Comparison of ENCODE assay signal across 28 cellular contexts in the genomic region with DNA sequence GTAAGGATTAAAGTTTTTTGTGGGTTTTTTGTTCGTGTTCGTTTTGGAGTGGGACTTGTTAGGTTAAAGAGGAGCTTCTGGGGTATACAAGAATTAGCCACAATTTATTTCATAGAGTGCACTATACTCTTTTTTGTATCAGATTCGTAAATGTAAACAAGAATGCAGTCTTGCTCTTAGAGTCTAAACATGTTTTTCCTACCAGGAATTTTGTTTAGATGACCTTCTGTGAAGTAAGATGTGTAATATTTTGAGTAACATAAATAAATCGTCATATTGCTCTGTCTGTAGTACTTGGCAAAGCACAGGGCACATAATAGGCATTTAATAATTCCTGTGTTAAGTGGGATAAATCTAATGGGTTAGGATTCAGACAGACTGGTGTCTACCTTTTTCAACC.
"Had no signal": no experiment of that assay in that cellular context is flagged by ENCODE, and none has a peak within 500 bp of the region (broad histone marks: within the 10 kb centered on the region; RNA-seq: fewer than 3 reads in every experiment).

No MANE protein-coding gene starts in this region.

- H3K9me3 Mint-ChIP-seq: activated naive CD4-positive, alpha-beta T cell treated with anti-CD3 and anti-CD28 coated beads, Interleukin-2, amount 10 ng/mL, durations not matched to agents 7 days and 5 days; activated naive CD8-positive, alpha-beta T cell treated with anti-CD3 and anti-CD28 coated beads, Interleukin-2, amount 10 ng/mL, durations not matched to agents 7 days and 5 days; activated T-cell treated with anti-CD3 and anti-CD28 coated beads, Interleukin-2, amount 50 U/mL, for 72 hours; memory B cell; nephron; stimulated activated effector memory CD8-positive, alpha-beta T cell treated with anti-CD3 and anti-CD28 coated beads, Interleukin-12 subunit alpha, Interleukin-12 subunit beta, amount 100 ng/mL, for 72 hours; stimulated activated naive CD8-positive, alpha-beta T cell treated with anti-CD3 and anti-CD28 coated beads, Interleukin-15, Interleukin-2, amounts not matched to agents 100 ng/mL and 50 ng/mL, for 24 hours; type B pancreatic cell had no signal

- H3K4me3 ChIP-seq: gastroesophageal sphincter, hepatocyte, mucosa of descending colon, ovary, prostate gland, skin epidermis, thoracic aorta, uterus had no signal

- ATAC-seq: activated T-cell treated with anti-CD3 and anti-CD28 coated beads, Interleukin-2, amount 50 U/mL, for 72 hours; gastroesophageal sphincter; mucosa of descending colon; sciatic nerve; stimulated activated effector memory CD8-positive, alpha-beta T cell treated with anti-CD3 and anti-CD28 coated beads, Interleukin-12 subunit alpha, Interleukin-12 subunit beta, amount 100 ng/mL, for 72 hours had no signal

- H3K4me3 Mint-ChIP-seq: activated naive CD4-positive, alpha-beta T cell treated with anti-CD3 and anti-CD28 coated beads, Interleukin-2, amount 10 ng/mL, durations not matched to agents 7 days and 5 days; activated naive CD8-positive, alpha-beta T cell treated with anti-CD3 and anti-CD28 coated beads, Interleukin-2, amount 10 ng/mL, durations not matched to agents 7 days and 5 days; activated T-cell treated with anti-CD3 and anti-CD28 coated beads, Interleukin-2, amount 50 U/mL, for 72 hours; memory B cell; nephron; stimulated activated effector memory CD8-positive, alpha-beta T cell treated with anti-CD3 and anti-CD28 coated beads, Interleukin-12 subunit alpha, Interleukin-12 subunit beta, amount 100 ng/mL, for 72 hours; stimulated activated naive CD8-positive, alpha-beta T cell treated with anti-CD3 and anti-CD28 coated beads, Interleukin-15, Interleukin-2, amounts not matched to agents 100 ng/mL and 50 ng/mL, for 24 hours; type B pancreatic cell had no signal

- DNase-seq: activated CD4-positive, alpha-beta T cell treated with anti-CD3 and anti-CD28 coated beads for 4 hours; activated CD4-positive, alpha-beta T cell treated with anti-CD3 and anti-CD28 coated beads, Interleukin-2, amount 50 U/mL, for 4 hours; activated effector memory CD4-positive, alpha-beta T cell treated with anti-CD3 and anti-CD28 coated beads, Interleukin-2, amount 50 U/mL, for 16 hours; activated naive CD4-positive, alpha-beta T cell treated with anti-CD3 and anti-CD28 coated beads, Interleukin-2, amount 10 ng/mL, durations not matched to agents 7 days and 5 days; activated naive CD8-positive, alpha-beta T cell treated with anti-CD3 and anti-CD28 coated beads, Interleukin-2, amount 10 ng/mL, durations not matched to agents 7 days and 5 days; activated T-cell treated with anti-CD3 and anti-CD28 coated beads for 4 hours; activated T-cell treated with anti-CD3 and anti-CD28 coated beads, Interleukin-2, amount 50 U/mL, for 72 hours; amygdala; central memory CD4-positive, alpha-beta T cell; effector CD8-positive, alpha-beta T cell; kidney; mucosa of descending colon; ovary; retina; stimulated activated CD4-positive, alpha-beta T cell treated with anti-CD3 and anti-CD28 coated beads, Interleukin-4, amount 100 ng/mL, for 24 hours; uterus had no signal

- H3K27me3 Mint-ChIP-seq: activated naive CD4-positive, alpha-beta T cell treated with anti-CD3 and anti-CD28 coated beads, Interleukin-2, amount 10 ng/mL, durations not matched to agents 7 days and 5 days; activated naive CD8-positive, alpha-beta T cell treated with anti-CD3 and anti-CD28 coated beads, Interleukin-2, amount 10 ng/mL, durations not matched to agents 7 days and 5 days; memory B cell; stimulated activated naive CD8-positive, alpha-beta T cell treated with anti-CD3 and anti-CD28 coated beads, Interleukin-15, Interleukin-2, amounts not matched to agents 100 ng/mL and 50 ng/mL, for 24 hours; type B pancreatic cell had no signal

- H3K9me3 ChIP-seq: gastroesophageal sphincter, mucosa of descending colon, ovary, prostate gland, thoracic aorta, uterus had no signal

- H3K27ac ChIP-seq: gastroesophageal sphincter, hepatocyte, ovary, prostate gland, skin epidermis, thoracic aorta, uterus, VCaP had no signal

- H3K36me3 ChIP-seq: gastroesophageal sphincter, ovary, prostate gland, thoracic aorta, uterus had no signal

- H3K27ac Mint-ChIP-seq: activated naive CD4-positive, alpha-beta T cell treated with anti-CD3 and anti-CD28 coated beads, Interleukin-2, amount 10 ng/mL, durations not matched to agents 7 days and 5 days; activated naive CD8-positive, alpha-beta T cell treated with anti-CD3 and anti-CD28 coated beads, Interleukin-2, amount 10 ng/mL, durations not matched to agents 7 days and 5 days; activated T-cell treated with anti-CD3 and anti-CD28 coated beads, Interleukin-2, amount 50 U/mL, for 72 hours; stimulated activated effector memory CD8-positive, alpha-beta T cell treated with anti-CD3 and anti-CD28 coated beads, Interleukin-12 subunit alpha, Interleukin-12 subunit beta, amount 100 ng/mL, for 72 hours; stimulated activated naive CD8-positive, alpha-beta T cell treated with anti-CD3 and anti-CD28 coated beads, Interleukin-15, Interleukin-2, amounts not matched to agents 100 ng/mL and 50 ng/mL, for 24 hours; type B pancreatic cell had no signal

- H3K4me1 ChIP-seq: prostate gland had no signal

- H3K27me3 ChIP-seq: gastroesophageal sphincter, hepatocyte, ovary, uterus had no signal
